In genomic region chr5:88276378-88276777, GRCh38 we compare ENCODE assay signal across 33 cellular contexts. TPM values are rescaled to one million over a fixed set of nuclear protein-coding genes. Genes with fewer than 3 reads are reported as not detected.
DNase-seq lines count a peak whose midpoint lies in the region; ATAC-seq, FAIRE-seq and TF ChIP-seq lines count a peak whose summit lies in the region.
"Had no signal": no experiment of that assay in that cellular context is flagged by ENCODE, and none has a peak within 500 bp of the region (broad histone marks: within the 10 kb centered on the region; RNA-seq: fewer than 3 reads in every experiment).

No MANE protein-coding gene starts in this region.

- no peaks in the 10 kb centered on the region; a peak in 1 of 4 replicates for H3K4me1 ChIP-seq in SK-N-SH (ENCODE audit: control insufficient read depth in 1 of 2, insufficient read depth in 2 of 2, low read depth in 1 of 2, low read length in 1 of 2)
- peaks cover 0 to 5% (median 0%) of the 10 kb centered on the region in 4 donors for H3K4me1 ChIP-seq in Peyer's patch
- H3K4me1 ChIP-seq: A549, BE2C, BLaER1, Caco-2 had no signal

- H3K27me3 ChIP-seq in SK-N-SH (ENCODE audit: insufficient read depth) (no peaks in the 10 kb centered on the region), Peyer's patch (no peaks in the 10 kb centered on the region)
- H3K27me3 ChIP-seq: BE2C; BLaER1; BLaER1 treated with 17β-estradiol and CSF1 and Interleukin-3, amounts not matched to agents 10 nM and 100 nM had no signal

- no peak for TF ChIP-seq CTCF in SK-N-SH (IDR thresholded peaks at IDR 0.05)
- no peak for TF ChIP-seq CTCF in Peyer's patch (IDR thresholded peaks at IDR 0.05)

- no peak overlapping the region for H3K4me3 ChIP-seq in SK-N-SH (ENCODE audit: low read depth in 2 of 2, low read length in 1 of 2)
- H3K4me3 ChIP-seq in Peyer's patch = no peak overlapping the region
- H3K4me3 ChIP-seq: A549; BLaER1; BLaER1 treated with 17β-estradiol and CSF1 and Interleukin-3, amounts not matched to agents 10 nM and 100 nM had no signal

- H3K9me2 ChIP-seq in SK-N-SH = no peaks in the 10 kb centered on the region

- H3K27ac ChIP-seq in SK-N-SH (ENCODE audit: low read depth in 2 of 2, low read length in 1 of 2) (no peak overlapping the region), Peyer's patch (no peak overlapping the region)
- H3K27ac ChIP-seq: 22Rv1; A549; BLaER1; BLaER1 treated with 17β-estradiol and CSF1 and Interleukin-3, amounts not matched to agents 10 nM and 100 nM; C4-2B had no signal

- no peaks in the 10 kb centered on the region for H3K9me3 ChIP-seq in SK-N-SH
- no peaks in the 10 kb centered on the region for H3K9me3 ChIP-seq in Peyer's patch
- H3K9me3 ChIP-seq: A549, BE2C, BLaER1, Caco-2 had no signal

- 91% methylated on average over 1 of the region's 1 CpG for WGBS in SK-N-SH (ENCODE audit: low lambda C conversion rate)

- H3K4me2 ChIP-seq in SK-N-SH = no peak overlapping the region
- H3K4me2 ChIP-seq: A549; BLaER1; BLaER1 treated with 17β-estradiol and CSF1 and Interleukin-3, amounts not matched to agents 10 nM and 100 nM had no signal

- H3K79me2 ChIP-seq in SK-N-SH (ENCODE audit: insufficient read depth) = no peaks in the 10 kb centered on the region

- TF ChIP-seq POLR2A in Peyer's patch (IDR thresholded peaks at IDR 0.05) = no peak

- POLR2A ChIA-PET in SK-N-SH (lab: Yijun Ruan, JAX) = no interaction called here

- CTCF ChIA-PET in SK-N-SH (lab: Yijun Ruan, JAX) = no interaction called here

- no peaks in the 10 kb centered on the region for H4K20me1 ChIP-seq in SK-N-SH (ENCODE audit: insufficient read depth)
- H4K20me1 ChIP-seq: BLaER1 had no signal

- no peaks in the 10 kb centered on the region for H3F3A ChIP-seq in SK-N-SH (replicated peaks; ENCODE audit: insufficient read depth)

- no peak overlapping the region for H3K9ac ChIP-seq in SK-N-SH
- H3K9ac ChIP-seq: BLaER1; BLaER1 treated with 17β-estradiol and CSF1 and Interleukin-3, amounts not matched to agents 10 nM and 100 nM had no signal

- DNase-seq in SK-N-SH (no peak), SK-N-DZ (ENCODE audit: low spot score) (peak; percentile 48), Peyer's patch (no peak)
- DNase-seq: 8988T; ACHN; AML-193; BE2C; C1 segment of cervical spinal cord; Caco-2; Calu3; CD4-positive, alpha-beta memory T cell; CD4-positive, alpha-beta T cell; CD4-positive, CD25-positive, alpha-beta regulatory T cell; CD8-positive, alpha-beta memory T cell; CD8-positive, alpha-beta T cell; COR-L47; DMS 273 treated with DMSO at 0.1 percent for 48 hours; DMS153; DMS53; DMS79; DMS79 treated with DMSO at 0.1 percent for 48 hours; DND-41; EL had no signal

- ATAC-seq in SK-N-SH treated with all-trans-retinoic acid at 6 μM for 48 hours (no peak), GM19351 (IDR thresholded peaks at IDR 0.05; ENCODE audit: unreplicated experiment) (no peak)
- ATAC-seq: A549; CD8-positive, alpha-beta T cell had no signal

- 0 out of 4 replicates have a peak, but pooled peaks of 1 of the 2 experiments have one; percentile 11 for TF ChIP-seq EP300 in SK-N-SH (IDR thresholded peaks at IDR 0.05; ENCODE audit: borderline replicate concordance in 1 of 2, low read depth in 1 of 2, low read length in 1 of 2)

- peaks cover 32 to 36% of the 10 kb centered on the region in 2 experiments for H3K36me3 ChIP-seq in SK-N-SH (replicated peaks in 1 of 2; ENCODE audit: control insufficient read depth in 1 of 2, insufficient read depth in 2 of 2, low read length in 1 of 2)
- peaks cover 0 to 12% (median 0%) of the 10 kb centered on the region in 3 donors for H3K36me3 ChIP-seq in Peyer's patch

- FAIRE-seq in islet of Langerhans (lab: Jason Lieb, UNC) = peak; percentile 87
- FAIRE-seq: A204.1, A549, D721Med had no signal

- TF ChIP-seq RAD21 in SK-N-SH (IDR thresholded peaks at IDR 0.05; ENCODE audit: low read length) = no peak

- no peak overlapping the region for H2AFZ ChIP-seq in SK-N-SH (ENCODE audit: low read depth)

TF ChIP-seq in SK-N-SH treated with all-trans-retinoic acid at 6 μM for 48 hours, 23 proteins besides CTCF, POLR2A, EP300 and RAD21:
- peak; percentile 90 for TF ChIP-seq ISL1 (CRISPR knock-in tag; IDR thresholded peaks at IDR 0.05)
- TF ChIP-seq ESRRG (CRISPR knock-in tag; IDR thresholded peaks at IDR 0.05) = peak; percentile 60; the same call in 1 of the 2 replicates
- TF ChIP-seq OSR1 (CRISPR knock-in tag; IDR thresholded peaks at IDR 0.05) = no peak
- peak; percentile 70 for TF ChIP-seq TCF4 (CRISPR knock-in tag; IDR thresholded peaks at IDR 0.05; ENCODE audit: borderline replicate concordance)

TF ChIP-seq in SK-N-SH, 30 proteins besides CTCF, POLR2A, EP300 and RAD21 (continues in another document):
- TF ChIP-seq YY1 (IDR thresholded peaks at IDR 0.05; ENCODE audit: low read depth) = no peak
- TF ChIP-seq USF2 (IDR thresholded peaks at IDR 0.05; ENCODE audit: borderline replicate concordance, low read depth, low read length) = no peak
- TF ChIP-seq FOXM1 (IDR thresholded peaks at IDR 0.05; ENCODE audit: low read depth) = no peak
- no peak for TF ChIP-seq JUND (IDR thresholded peaks at IDR 0.05)
- TF ChIP-seq POLR2AphosphoS5 (IDR thresholded peaks at IDR 0.05; ENCODE audit: low read depth, low read length) = no peak
- no peak for TF ChIP-seq RCOR1 (IDR thresholded peaks at IDR 0.05; ENCODE audit: low read length)
- TF ChIP-seq IRF3 (IDR thresholded peaks at IDR 0.05; ENCODE audit: low read depth, low read length) = no peak
- TF ChIP-seq MAX (IDR thresholded peaks at IDR 0.05; ENCODE audit: low read depth) = no peak
- TF ChIP-seq CHD2 (IDR thresholded peaks at IDR 0.05; ENCODE audit: low read length, partially characterized antibody) = no peak
- no peak for TF ChIP-seq SMC3 (IDR thresholded peaks at IDR 0.05; ENCODE audit: low read depth, low read length)
- TF ChIP-seq TAF1 (IDR thresholded peaks at IDR 0.05; ENCODE audit: borderline replicate concordance, low read depth, low read length) = no peak
- TF ChIP-seq TEAD4 (IDR thresholded peaks at IDR 0.05; ENCODE audit: borderline replicate concordance, insufficient read depth) = no peak
- TF ChIP-seq MEF2A (IDR thresholded peaks at IDR 0.05; ENCODE audit: borderline replicate concordance, low read depth) = no peak
- no peak for TF ChIP-seq RXRA (IDR thresholded peaks at IDR 0.05; ENCODE audit: borderline replicate concordance, low read depth)
- TF ChIP-seq GABPA (IDR thresholded peaks at IDR 0.05; ENCODE audit: low read depth) = no peak
- TF ChIP-seq REST (IDR thresholded peaks at IDR 0.05; ENCODE audit: low read depth, low read length) = no peak

RNA-seq across cellular contexts. Expression of gene TMEM161B, which starts 7.7 kb away (rescaled TPM):
- 8.0 and 13.5 TPM in 2 replicates for polyA plus RNA-seq in SK-N-SH (2012; rRNA removed)
- polyA plus RNA-seq in SK-N-SH (2012; cell fraction: cytosol; rRNA removed) = 8.2 and 10.1 TPM in 2 replicates
- 13.0 and 35.1 TPM in 2 replicates for polyA plus RNA-seq in SK-N-SH (2012; cell fraction: nucleus; rRNA removed)
- polyA plus RNA-seq in SK-N-DZ (2014; cell fraction: cytosol; rRNA removed) = 17.4 and 19.5 TPM in 2 replicates
- polyA plus RNA-seq in SK-N-DZ (2014; cell fraction: nucleus; rRNA removed) = 59.6 and 81.6 TPM in 2 replicates
- 10 to 100 TPM; 10.7 to 31.0 (median 25.3) TPM for total RNA-seq in Peyer's patch
